30 cellular contexts compared by ENCODE assay signal in the genomic region with DNA sequence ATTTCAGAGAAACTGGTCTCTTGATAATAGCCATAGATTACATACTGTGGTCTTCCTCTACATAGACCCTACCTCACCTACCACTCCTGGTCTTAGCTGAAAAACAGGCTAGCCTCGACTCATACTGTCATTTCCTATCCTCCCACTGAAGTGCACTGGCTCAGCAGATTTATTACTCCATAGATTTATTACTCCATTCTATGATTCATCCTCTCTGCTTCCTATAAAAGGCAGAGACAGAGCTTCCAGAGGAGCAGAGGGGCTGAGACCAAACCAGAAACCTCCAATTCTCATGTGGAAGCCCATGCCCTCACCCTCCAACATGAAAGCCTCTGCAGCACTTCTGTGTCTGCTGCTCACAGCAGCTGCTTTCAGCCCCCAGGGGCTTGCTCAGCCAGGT. TPM values are rescaled to one million over a fixed set of nuclear protein-coding genes. Genes with fewer than 3 reads are reported as not detected.
DNase-seq lines count a peak whose midpoint lies in the region; ATAC-seq and TF ChIP-seq lines count a peak whose summit lies in the region.
"Had no signal": no experiment of that assay in that cellular context is flagged by ENCODE, and none has a peak within 500 bp of the region (broad histone marks: within the 10 kb centered on the region; RNA-seq: fewer than 3 reads in every experiment).

A gene (plus strand): TSS at position 253 of the 400 bp plus-strand sequence. CDS start 70 bp downstream, at position 323.

- H3K4me1 ChIP-seq in foreskin keratinocyte, result no peaks in the 10 kb centered on the region
- H3K4me1 ChIP-seq in tibial artery, result no peaks in the 10 kb centered on the region
- H3K4me1 ChIP-seq: Caco-2 had no signal

- no peaks in the 10 kb centered on the region for H3K36me3 ChIP-seq in tibial artery

- no peaks in the 10 kb centered on the region for H3K9me3 ChIP-seq in tibial artery
- H3K9me3 ChIP-seq: Caco-2 had no signal

- no peak within 1 kb of the TSS for H3K4me3 ChIP-seq in tibial artery
- H3K4me3 ChIP-seq: lung had no signal

- intact Hi-C loops in left colon (cut with DNase I, micrococcal nuclease) (no loop called here), tibial artery (cut with DNase I; ENCODE audit: low total_unique reads) (no loop called here)

- H3K27ac ChIP-seq in foreskin keratinocyte (no peak within 1 kb of the TSS), tibial artery (no peak within 1 kb of the TSS)

- no peak for TF ChIP-seq CTCF in foreskin keratinocyte (conservative IDR thresholded peaks at IDR 0.05)
- no peak for TF ChIP-seq CTCF in tibial artery (IDR thresholded peaks at IDR 0.05)

- H3K27me3 ChIP-seq in foreskin keratinocyte (peaks cover 7% of the 10 kb centered on the region), tibial artery (no peaks in the 10 kb centered on the region)

- DNase-seq in AG08395 (ENCODE audit: low spot score), result peak; percentile 19
- peak; percentile 9 for DNase-seq in LoVo (ENCODE audit: low spot score)
- peak; percentile 31 for DNase-seq in SW480 (ENCODE audit: low spot score)
- DNase-seq in foreskin keratinocyte, result no peak
- no peak for DNase-seq in activated naive CD4-positive, alpha-beta T cell treated with Interleukin-2 at 50 U/mL for 16 hours
- no peak for DNase-seq in left colon
- no peak for DNase-seq in tibial artery
- no peak for DNase-seq in cortex of kidney (lab: John Stamatoyannopoulos, UW)
- DNase-seq: activated CD4-positive, alpha-beta memory T cell treated with anti-CD3 and anti-CD28 coated beads, Interleukin-2, amount 10 ng/mL, durations not matched to agents 7 days and 5 days; activated gamma-delta T cell; activated naive CD8-positive, alpha-beta T cell treated with anti-CD3 and anti-CD28 coated beads, Interleukin-2, amount 50 U/mL, for 24 hours; Caco-2; DMS79 treated with DMSO at 0.1 percent for 48 hours; effector CD8-positive, alpha-beta T cell; KG1; NCI-H1092; NCI-H187 treated with DMSO at 0.1 percent for 48 hours; NCI-H748 treated with DMSO at 0.1 percent for 48 hours; SIG-M5; small intestine; stimulated activated CD4-positive, alpha-beta T cell treated with anti-CD3 and anti-CD28 coated beads, Interleukin-2, amount 100 ng/mL, for 24 hours; T-helper 1 cell had no signal

- ATAC-seq in foreskin keratinocyte (peak; percentile 56), left colon (no peak)
- ATAC-seq: activated naive CD8-positive, alpha-beta T cell treated with anti-CD3 and anti-CD28 coated beads, Interleukin-2, amount 50 U/mL, for 24 hours had no signal

RNA-seq across cellular contexts. Expression of the gene that starts here (rescaled TPM):
- not detected in 2 replicates for total RNA-seq in foreskin keratinocyte
- not detected in 2 replicates for polyA plus RNA-seq in foreskin keratinocyte
- not detected for total RNA-seq in left colon
- total RNA-seq: A673; activated CD4-positive, alpha-beta memory T cell treated with anti-CD3 and anti-CD28 coated beads, Interleukin-2, amount 10 ng/mL, durations not matched to agents 7 days and 5 days; Caco-2; chondrocyte; H4; OCI-LY7; urinary bladder had no signal
- polyA plus RNA-seq: esophagus, keratinocyte had no signal

Comparison
In these comparisons a context has a peak if more than half of its experiments do, and no peak if none do; other contexts are left out.
1. Peak in ATAC-seq in foreskin keratinocyte; RNA of the gene not detected or under 1 TPM.
2. DNase-seq: peak in AG08395 (single experiment), LoVo (single experiment) and SW480 (single experiment); none in foreskin keratinocyte (0 of 2), activated naive CD4-positive, alpha-beta T cell treated with Interleukin-2 at 50 U/mL for 16 hours (single experiment), left colon (0 of 2), tibial artery (0 of 2) and cortex of kidney (single experiment).